In genomic region chrX:63755892-63756291, GRCh38 we compare ENCODE assay signal across 1 cellular context.
TF ChIP-seq lines count a peak whose summit lies in the region.

No MANE protein-coding gene starts in this region.

TF ChIP-seq in GM12878, 131 proteins besides CTCF, POLR2A, EP300 and RAD21 (continued from another document and continues in another):
- TF ChIP-seq NKRF (conservative IDR thresholded peaks at IDR 0.05) (no peak), USF2 (IDR thresholded peaks at IDR 0.05; ENCODE audit: borderline replicate concordance, low read depth, low read length) (no peak), NR2C1 (IDR thresholded peaks at IDR 0.05) (no peak), BACH1 (IDR thresholded peaks at IDR 0.05; ENCODE audit: borderline replicate concordance) (no peak), CHD2 (IDR thresholded peaks at IDR 0.05; ENCODE audit: borderline replicate concordance, low read depth, low read length) (no peak), KLF5 (IDR thresholded peaks at IDR 0.05; ENCODE audit: partially characterized antibody) (no peak), STAT1 (conservative IDR thresholded peaks at IDR 0.05) (no peak), TCF3 (IDR thresholded peaks at IDR 0.05; ENCODE audit: borderline replicate concordance, insufficient read depth, low read depth, low read length) (0 out of 2 replicates have a peak, but pooled peaks have one; percentile 43), ASH2L (IDR thresholded peaks at IDR 0.05; ENCODE audit: borderline replicate concordance, low read depth) (no peak), YBX1 (IDR thresholded peaks at IDR 0.05) (no peak), SPI1 (IDR thresholded peaks at IDR 0.05; ENCODE audit: borderline replicate concordance, insufficient read depth, low read depth, low read length) (no peak), HDGF (IDR thresholded peaks at IDR 0.05) (no peak), RELB (IDR thresholded peaks at IDR 0.05; ENCODE audit: low read depth) (no peak), SREBF2 (IDR thresholded peaks at IDR 0.05; ENCODE audit: low read length) (no peak), FOS (IDR thresholded peaks at IDR 0.05; ENCODE audit: borderline replicate concordance, extremely low read depth, insufficient read length) (no peak), ZNF217 (IDR thresholded peaks at IDR 0.05) (no peak), IRF5 (IDR thresholded peaks at IDR 0.05; ENCODE audit: borderline replicate concordance) (no peak), POU2F2 (IDR thresholded peaks at IDR 0.05; ENCODE audit: borderline replicate concordance, low read depth, low read length) (0 out of 3 replicates have a peak, but pooled peaks have one; percentile 26), USF1 (IDR thresholded peaks at IDR 0.05; ENCODE audit: borderline replicate concordance, extremely low read length, insufficient read depth, low read depth, low read length) (no peak), TCF12 (IDR thresholded peaks at IDR 0.05; ENCODE audit: low read depth, low read length) (peak; percentile 43; the same call in 1 of the 2 replicates), NFXL1 (IDR thresholded peaks at IDR 0.05; ENCODE audit: borderline replicate concordance) (no peak), SRF (IDR thresholded peaks at IDR 0.05; ENCODE audit: low read depth in 2 of 2, low read length in 2 of 2) (no peak), ZSCAN29 (IDR thresholded peaks at IDR 0.05) (no peak), ZNF592 (IDR thresholded peaks at IDR 0.05) (no peak), NFYA (IDR thresholded peaks at IDR 0.05; ENCODE audit: borderline replicate concordance, low read depth, low read length) (no peak), BCLAF1 (IDR thresholded peaks at IDR 0.05) (no peak), SIN3A (IDR thresholded peaks at IDR 0.05; ENCODE audit: low read depth, low read length) (no peak), ESRRA (IDR thresholded peaks at IDR 0.05; ENCODE audit: low read length) (no peak), ZBED1 (IDR thresholded peaks at IDR 0.05; ENCODE audit: borderline replicate concordance) (no peak), ZNF384 (IDR thresholded peaks at IDR 0.05; ENCODE audit: borderline replicate concordance, low read depth, low read length) (no peak), CREB1 (IDR thresholded peaks at IDR 0.05; ENCODE audit: low read depth) (0 out of 2 replicates have a peak, but pooled peaks have one; percentile 14), CHD4 (IDR thresholded peaks at IDR 0.05) (no peak), E2F8 (IDR thresholded peaks at IDR 0.05; ENCODE audit: low read depth, partially characterized antibody) (no peak), EZH2 (IDR thresholded peaks at IDR 0.05; ENCODE audit: borderline replicate concordance, control insufficient read depth, low read depth, low read length) (no peak), CBX5 (IDR thresholded peaks at IDR 0.05; ENCODE audit: low read depth) (no peak), CUX1 (IDR thresholded peaks at IDR 0.05; ENCODE audit: insufficient replicate concordance, low read depth, low read length) (no peak), HDAC2 (IDR thresholded peaks at IDR 0.05) (no peak), JUND (IDR thresholded peaks at IDR 0.05; ENCODE audit: low read depth, low read length) (no peak), TARDBP (IDR thresholded peaks at IDR 0.05; ENCODE audit: borderline replicate concordance) (no peak)
